ENCODE assay signal across 1 cellular context in the genomic region with DNA sequence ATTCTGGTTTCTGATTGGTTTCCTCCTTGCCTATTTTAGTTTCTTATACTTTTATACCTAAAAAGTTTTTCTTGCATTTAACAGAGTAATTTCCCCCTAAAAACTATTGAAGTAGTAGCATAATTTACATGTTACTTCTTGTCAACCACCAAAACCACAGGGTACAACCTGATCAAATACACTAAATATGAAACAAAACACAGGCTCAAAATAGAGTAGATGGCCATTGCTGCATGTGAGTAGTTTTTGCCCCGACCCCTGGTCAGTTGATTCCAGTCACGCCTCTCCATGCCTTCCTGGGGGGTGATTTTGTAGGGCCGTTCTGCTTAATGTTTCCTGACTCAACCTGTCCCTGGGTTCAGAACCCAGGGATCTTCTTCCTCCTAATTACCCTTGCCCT.
TF ChIP-seq lines count a peak whose summit lies in the region.

No MANE protein-coding gene starts in this region.

TF ChIP-seq in K562, 482 proteins besides CTCF, POLR2A, EP300 and RAD21 (continued from another document):
- TF ChIP-seq, protein P1, sequence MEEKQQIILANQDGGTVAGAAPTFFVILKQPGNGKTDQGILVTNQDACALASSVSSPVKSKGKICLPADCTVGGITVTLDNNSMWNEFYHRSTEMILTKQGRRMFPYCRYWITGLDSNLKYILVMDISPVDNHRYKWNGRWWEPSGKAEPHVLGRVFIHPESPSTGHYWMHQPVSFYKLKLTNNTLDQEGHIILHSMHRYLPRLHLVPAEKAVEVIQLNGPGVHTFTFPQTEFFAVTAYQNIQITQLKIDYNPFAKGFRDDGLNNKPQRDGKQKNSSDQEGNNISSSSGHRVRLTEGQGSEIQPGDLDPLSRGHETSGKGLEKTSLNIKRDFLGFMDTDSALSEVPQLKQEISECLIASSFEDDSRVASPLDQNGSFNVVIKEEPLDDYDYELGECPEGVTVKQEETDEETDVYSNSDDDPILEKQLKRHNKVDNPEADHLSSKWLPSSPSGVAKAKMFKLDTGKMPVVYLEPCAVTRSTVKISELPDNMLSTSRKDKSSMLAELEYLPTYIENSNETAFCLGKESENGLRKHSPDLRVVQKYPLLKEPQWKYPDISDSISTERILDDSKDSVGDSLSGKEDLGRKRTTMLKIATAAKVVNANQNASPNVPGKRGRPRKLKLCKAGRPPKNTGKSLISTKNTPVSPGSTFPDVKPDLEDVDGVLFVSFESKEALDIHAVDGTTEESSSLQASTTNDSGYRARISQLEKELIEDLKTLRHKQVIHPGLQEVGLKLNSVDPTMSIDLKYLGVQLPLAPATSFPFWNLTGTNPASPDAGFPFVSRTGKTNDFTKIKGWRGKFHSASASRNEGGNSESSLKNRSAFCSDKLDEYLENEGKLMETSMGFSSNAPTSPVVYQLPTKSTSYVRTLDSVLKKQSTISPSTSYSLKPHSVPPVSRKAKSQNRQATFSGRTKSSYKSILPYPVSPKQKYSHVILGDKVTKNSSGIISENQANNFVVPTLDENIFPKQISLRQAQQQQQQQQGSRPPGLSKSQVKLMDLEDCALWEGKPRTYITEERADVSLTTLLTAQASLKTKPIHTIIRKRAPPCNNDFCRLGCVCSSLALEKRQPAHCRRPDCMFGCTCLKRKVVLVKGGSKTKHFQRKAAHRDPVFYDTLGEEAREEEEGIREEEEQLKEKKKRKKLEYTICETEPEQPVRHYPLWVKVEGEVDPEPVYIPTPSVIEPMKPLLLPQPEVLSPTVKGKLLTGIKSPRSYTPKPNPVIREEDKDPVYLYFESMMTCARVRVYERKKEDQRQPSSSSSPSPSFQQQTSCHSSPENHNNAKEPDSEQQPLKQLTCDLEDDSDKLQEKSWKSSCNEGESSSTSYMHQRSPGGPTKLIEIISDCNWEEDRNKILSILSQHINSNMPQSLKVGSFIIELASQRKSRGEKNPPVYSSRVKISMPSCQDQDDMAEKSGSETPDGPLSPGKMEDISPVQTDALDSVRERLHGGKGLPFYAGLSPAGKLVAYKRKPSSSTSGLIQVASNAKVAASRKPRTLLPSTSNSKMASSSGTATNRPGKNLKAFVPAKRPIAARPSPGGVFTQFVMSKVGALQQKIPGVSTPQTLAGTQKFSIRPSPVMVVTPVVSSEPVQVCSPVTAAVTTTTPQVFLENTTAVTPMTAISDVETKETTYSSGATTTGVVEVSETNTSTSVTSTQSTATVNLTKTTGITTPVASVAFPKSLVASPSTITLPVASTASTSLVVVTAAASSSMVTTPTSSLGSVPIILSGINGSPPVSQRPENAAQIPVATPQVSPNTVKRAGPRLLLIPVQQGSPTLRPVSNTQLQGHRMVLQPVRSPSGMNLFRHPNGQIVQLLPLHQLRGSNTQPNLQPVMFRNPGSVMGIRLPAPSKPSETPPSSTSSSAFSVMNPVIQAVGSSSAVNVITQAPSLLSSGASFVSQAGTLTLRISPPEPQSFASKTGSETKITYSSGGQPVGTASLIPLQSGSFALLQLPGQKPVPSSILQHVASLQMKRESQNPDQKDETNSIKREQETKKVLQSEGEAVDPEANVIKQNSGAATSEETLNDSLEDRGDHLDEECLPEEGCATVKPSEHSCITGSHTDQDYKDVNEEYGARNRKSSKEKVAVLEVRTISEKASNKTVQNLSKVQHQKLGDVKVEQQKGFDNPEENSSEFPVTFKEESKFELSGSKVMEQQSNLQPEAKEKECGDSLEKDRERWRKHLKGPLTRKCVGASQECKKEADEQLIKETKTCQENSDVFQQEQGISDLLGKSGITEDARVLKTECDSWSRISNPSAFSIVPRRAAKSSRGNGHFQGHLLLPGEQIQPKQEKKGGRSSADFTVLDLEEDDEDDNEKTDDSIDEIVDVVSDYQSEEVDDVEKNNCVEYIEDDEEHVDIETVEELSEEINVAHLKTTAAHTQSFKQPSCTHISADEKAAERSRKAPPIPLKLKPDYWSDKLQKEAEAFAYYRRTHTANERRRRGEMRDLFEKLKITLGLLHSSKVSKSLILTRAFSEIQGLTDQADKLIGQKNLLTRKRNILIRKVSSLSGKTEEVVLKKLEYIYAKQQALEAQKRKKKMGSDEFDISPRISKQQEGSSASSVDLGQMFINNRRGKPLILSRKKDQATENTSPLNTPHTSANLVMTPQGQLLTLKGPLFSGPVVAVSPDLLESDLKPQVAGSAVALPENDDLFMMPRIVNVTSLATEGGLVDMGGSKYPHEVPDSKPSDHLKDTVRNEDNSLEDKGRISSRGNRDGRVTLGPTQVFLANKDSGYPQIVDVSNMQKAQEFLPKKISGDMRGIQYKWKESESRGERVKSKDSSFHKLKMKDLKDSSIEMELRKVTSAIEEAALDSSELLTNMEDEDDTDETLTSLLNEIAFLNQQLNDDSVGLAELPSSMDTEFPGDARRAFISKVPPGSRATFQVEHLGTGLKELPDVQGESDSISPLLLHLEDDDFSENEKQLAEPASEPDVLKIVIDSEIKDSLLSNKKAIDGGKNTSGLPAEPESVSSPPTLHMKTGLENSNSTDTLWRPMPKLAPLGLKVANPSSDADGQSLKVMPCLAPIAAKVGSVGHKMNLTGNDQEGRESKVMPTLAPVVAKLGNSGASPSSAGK (IDR thresholded peaks at IDR 0.05), result no peak
- TF ChIP-seq ARID2 (IDR thresholded peaks at IDR 0.05), result no peak
- TF ChIP-seq, protein P2, sequence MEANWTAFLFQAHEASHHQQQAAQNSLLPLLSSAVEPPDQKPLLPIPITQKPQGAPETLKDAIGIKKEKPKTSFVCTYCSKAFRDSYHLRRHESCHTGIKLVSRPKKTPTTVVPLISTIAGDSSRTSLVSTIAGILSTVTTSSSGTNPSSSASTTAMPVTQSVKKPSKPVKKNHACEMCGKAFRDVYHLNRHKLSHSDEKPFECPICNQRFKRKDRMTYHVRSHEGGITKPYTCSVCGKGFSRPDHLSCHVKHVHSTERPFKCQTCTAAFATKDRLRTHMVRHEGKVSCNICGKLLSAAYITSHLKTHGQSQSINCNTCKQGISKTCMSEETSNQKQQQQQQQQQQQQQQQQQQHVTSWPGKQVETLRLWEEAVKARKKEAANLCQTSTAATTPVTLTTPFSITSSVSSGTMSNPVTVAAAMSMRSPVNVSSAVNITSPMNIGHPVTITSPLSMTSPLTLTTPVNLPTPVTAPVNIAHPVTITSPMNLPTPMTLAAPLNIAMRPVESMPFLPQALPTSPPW (CRISPR knock-in tag; IDR thresholded peaks at IDR 0.05), result no peak
- TF ChIP-seq NKRF (IDR thresholded peaks at IDR 0.05; ENCODE audit: borderline replicate concordance), result no peak
- TF ChIP-seq ILK (tag; IDR thresholded peaks at IDR 0.05; ENCODE audit: borderline replicate concordance, low read depth), result no peak
TF ChIP-seq in K562: peak in this region for 0.
